26 cellular contexts compared by ENCODE assay signal in genomic region chr15:23588268-23588667, GRCh38. TPM values are rescaled to one million over a fixed set of nuclear protein-coding genes. Genes with fewer than 3 reads are reported as not detected.
A peak's percentile ranks its signal among the peaks of the same experiment; 100 is the strongest.
DNase-seq lines count a peak whose midpoint lies in the region; ATAC-seq, FAIRE-seq and TF ChIP-seq lines count a peak whose summit lies in the region.
"Had no signal": no experiment of that assay in that cellular context is flagged by ENCODE, and none has a peak within 500 bp of the region (broad histone marks: within the 10 kb centered on the region; RNA-seq: fewer than 3 reads in every experiment).

No MANE protein-coding gene starts in this region.

- H3K4me3 ChIP-seq in pancreas = no peak overlapping the region
- H3K4me3 ChIP-seq: BLaER1 treated with 17β-estradiol and CSF1 and Interleukin-3, amounts not matched to agents 10 nM and 100 nM; GM23338; HAP-1 had no signal

- FAIRE-seq in pancreas (lab: Jason Lieb, UNC) = no peak
- FAIRE-seq: A204.1, GM12891, GM18507 had no signal

- no peak overlapping the region for H3K4me3 Mint-ChIP-seq in activated CD4-positive, alpha-beta T cell treated with anti-CD3 and anti-CD28 coated beads, Interleukin-2, amount 10 ng/mL, durations not matched to agents 24 days and 14 days
- H3K4me3 Mint-ChIP-seq: CD14-positive monocyte; CD4-positive, alpha-beta T cell; CD8-positive, alpha-beta memory T cell; GM23338; HFFc6 had no signal

- H3K36me3 ChIP-seq in pancreas = no peaks in the 10 kb centered on the region
- H3K36me3 ChIP-seq: BE2C; BLaER1 treated with 17β-estradiol and CSF1 and Interleukin-3, amounts not matched to agents 10 nM and 100 nM; HAP-1 had no signal

- ATAC-seq in pancreas (peak; percentile 48 to 67 (median 62)), HG03378 (IDR thresholded peaks at IDR 0.05; ENCODE audit: unreplicated experiment) (no peak)
- ATAC-seq: GM23338 had no signal

- no peak overlapping the region for H3K27ac ChIP-seq in pancreas
- H3K27ac ChIP-seq: 22Rv1; BLaER1 treated with 17β-estradiol and CSF1 and Interleukin-3, amounts not matched to agents 10 nM and 100 nM had no signal

- H3K27me3 ChIP-seq in pancreas = no peaks in the 10 kb centered on the region
- H3K27me3 ChIP-seq: BE2C; BLaER1 treated with 17β-estradiol and CSF1 and Interleukin-3, amounts not matched to agents 10 nM and 100 nM had no signal

- no peak overlapping the region for H3K27ac Mint-ChIP-seq in activated CD4-positive, alpha-beta T cell treated with anti-CD3 and anti-CD28 coated beads, Interleukin-2, amount 10 ng/mL, durations not matched to agents 24 days and 14 days
- H3K27ac Mint-ChIP-seq: CD14-positive monocyte; CD4-positive, alpha-beta T cell; CD8-positive, alpha-beta memory T cell; GM23338; HFFc6 had no signal

- no peaks in the 10 kb centered on the region for H3K9me3 ChIP-seq in pancreas
- H3K9me3 ChIP-seq: BE2C; BLaER1 treated with 17β-estradiol and CSF1 and Interleukin-3, amounts not matched to agents 10 nM and 100 nM; HAP-1 had no signal

- no peaks in the 10 kb centered on the region for H3K36me3 Mint-ChIP-seq in activated CD4-positive, alpha-beta T cell treated with anti-CD3 and anti-CD28 coated beads, Interleukin-2, amount 10 ng/mL, durations not matched to agents 24 days and 14 days (ENCODE audit: low read depth)
- H3K36me3 Mint-ChIP-seq: CD14-positive monocyte; CD8-positive, alpha-beta memory T cell had no signal

- H3K27me3 Mint-ChIP-seq in activated CD4-positive, alpha-beta T cell treated with anti-CD3 and anti-CD28 coated beads, Interleukin-2, amount 10 ng/mL, durations not matched to agents 24 days and 14 days = no peaks in the 10 kb centered on the region
- H3K27me3 Mint-ChIP-seq: CD4-positive, alpha-beta T cell had no signal

- no peaks in the 10 kb centered on the region for H3K9me3 Mint-ChIP-seq in activated CD4-positive, alpha-beta T cell treated with anti-CD3 and anti-CD28 coated beads, Interleukin-2, amount 10 ng/mL, durations not matched to agents 24 days and 14 days
- H3K9me3 Mint-ChIP-seq: CD4-positive, alpha-beta T cell had no signal

- no peak for TF ChIP-seq CTCF in pancreas (IDR thresholded peaks at IDR 0.05)

- 47 to 48% methylated on average over 2 of the region's 2 CpGs for WGBS in pancreas, 2 donors

- intact Hi-C loops in activated CD4-positive, alpha-beta T cell treated with anti-CD3 and anti-CD28 coated beads, Interleukin-2, amount 10 ng/mL, durations not matched to agents 24 days and 14 days (cut with micrococcal nuclease) = no loop called here
- intact Hi-C loops in pancreas (cut with DNase I) = no loop called here

- peak; percentile 10 for DNase-seq in activated CD4-positive, alpha-beta T cell treated with anti-CD3 and anti-CD28 coated beads, Interleukin-2, amount 10 ng/mL, durations not matched to agents 24 days and 14 days
- DNase-seq in activated CD4-positive, alpha-beta T cell treated with anti-CD3 and anti-CD28 coated beads for 48 hours = no peak
- peak; percentile 29 for DNase-seq in NCI-H69 (lab: John Stamatoyannopoulos, UW)
- no peak for DNase-seq in pancreas
- no peak for DNase-seq in germinal center (ENCODE audit: low spot score)
- DNase-seq in amygdala (lab: John Stamatoyannopoulos, UW) = no peak
- DNase-seq: ACHN; AML-193; BE2C; Calu3; CD4-positive, alpha-beta T cell; CD8-positive, alpha-beta memory T cell; DMS53; DMS79 treated with DMSO at 0.1 percent for 48 hours; GF-D8; HFFc6 had no signal

- H3K4me1 Mint-ChIP-seq in activated CD4-positive, alpha-beta T cell treated with anti-CD3 and anti-CD28 coated beads, Interleukin-2, amount 10 ng/mL, durations not matched to agents 24 days and 14 days = no peaks in the 10 kb centered on the region
- H3K4me1 Mint-ChIP-seq: CD14-positive monocyte; CD8-positive, alpha-beta memory T cell; GM23338 had no signal

- H3K4me1 ChIP-seq in pancreas = peaks cover 0 to 3% (median 0%) of the 10 kb centered on the region in 3 donors
- H3K4me1 ChIP-seq: BE2C, HAP-1 had no signal

RNA-seq across cellular contexts. Expression of gene MKRN3, which starts 22.8 kb away (rescaled TPM):
- 1.5 and 2.1 TPM in 2 replicates for total RNA-seq in activated CD4-positive, alpha-beta T cell treated with anti-CD3 and anti-CD28 coated beads, Interleukin-2, amount 10 ng/mL, durations not matched to agents 24 days and 14 days
- 1 to 10 TPM in 1 of 6 donors, under 1 TPM in 1, not detected in 4; 0.43 to 2.1 TPM for total RNA-seq in pancreas
- under 1 TPM; 0.40 to 0.42 TPM for polyA plus RNA-seq in pancreas
- total RNA-seq: Calu3, G401, GM23338 had no signal
- polyA plus RNA-seq: GM23338 had no signal

RNA-seq across cellular contexts. Expression of gene MAGEL2, which starts 59.4 kb away (rescaled TPM):
- total RNA-seq in activated CD4-positive, alpha-beta T cell treated with anti-CD3 and anti-CD28 coated beads, Interleukin-2, amount 10 ng/mL, durations not matched to agents 24 days and 14 days = not detected in 2 replicates
- 1 to 10 TPM in 2 of 6 donors, under 1 TPM in 4; 0.23 to 1.4 (median 0.82) TPM for total RNA-seq in pancreas
- 1 to 10 TPM in 1 of 2 donors, under 1 TPM in 1; 0.72 to 3.8 TPM for polyA plus RNA-seq in pancreas
- total RNA-seq: Calu3; CD4-positive, alpha-beta T cell; CD8-positive, alpha-beta memory T cell; G401 had no signal
- polyA plus RNA-seq: CD14-positive monocyte; CD8-positive, alpha-beta memory T cell had no signal

Comparison
In these comparisons a context has a peak if more than half of its experiments do, and no peak if none do; other contexts are left out.
1. DNase-seq: peak in activated CD4-positive, alpha-beta T cell treated with anti-CD3 and anti-CD28 coated beads, Interleukin-2, amount 10 ng/mL, durations not matched to agents 24 days and 14 days (single experiment) and NCI-H69 (single experiment); none in activated CD4-positive, alpha-beta T cell treated with anti-CD3 and anti-CD28 coated beads for 48 hours (single experiment), pancreas (0 of 6), germinal center (single experiment) and amygdala (0 of 56).